Comparison of ENCODE assay signal across 10 cellular contexts in the genomic region with DNA sequence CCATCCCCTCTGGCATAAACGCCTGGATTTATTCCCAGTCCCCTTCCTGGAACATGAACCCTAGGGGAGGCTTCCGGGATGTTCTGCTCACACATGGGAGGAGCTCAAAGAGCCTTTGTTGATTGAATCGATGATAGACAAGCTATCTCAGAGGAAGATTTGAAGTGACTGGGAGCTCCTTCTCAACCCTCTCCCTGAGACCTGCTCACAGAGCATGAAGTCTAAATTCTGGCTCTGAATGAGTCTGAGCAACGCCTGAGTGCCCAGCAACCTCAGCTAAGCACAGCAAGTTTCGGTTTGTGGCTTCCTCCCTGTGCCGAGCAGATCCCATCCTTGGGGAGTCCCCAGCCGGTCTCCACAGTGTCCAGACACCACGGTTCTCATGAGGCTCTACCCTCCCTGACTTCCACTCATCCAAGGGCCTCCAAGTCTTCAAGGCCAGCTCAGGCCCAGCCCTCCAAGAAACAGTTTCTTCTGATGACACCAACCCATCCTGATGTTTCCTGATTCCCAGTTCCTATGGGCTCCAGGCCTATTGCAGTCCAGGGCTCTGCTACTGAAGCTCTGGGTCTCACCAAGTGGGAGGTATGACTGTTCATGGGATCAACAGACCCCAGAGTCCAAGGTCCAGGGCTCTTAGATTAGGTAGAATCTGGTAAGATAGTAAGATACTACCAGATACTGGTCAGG.
DNase-seq lines count a peak whose midpoint lies in the region; ATAC-seq and TF ChIP-seq lines count a peak whose summit lies in the region.
"Had no signal": no experiment of that assay in that cellular context is flagged by ENCODE, and none has a peak within 500 bp of the region (broad histone marks: within the 10 kb centered on the region; RNA-seq: fewer than 3 reads in every experiment).

No MANE protein-coding gene starts in this region.

- H3K9ac ChIP-seq in neuronal stem cell (ENCODE audit: low read depth, low read length, poor library complexity): no peak overlapping the region

- H3K79me1 ChIP-seq in neuronal stem cell (ENCODE audit: low read depth, low read length): no peaks in the 10 kb centered on the region

- TF ChIP-seq CTCF in HFFc6 (IDR thresholded peaks at IDR 0.05): no peak

- ATAC-seq in GM19023 (IDR thresholded peaks at IDR 0.05; ENCODE audit: unreplicated experiment): peak; percentile 90
- peak; percentile 97 for ATAC-seq in HG03565 (IDR thresholded peaks at IDR 0.05; ENCODE audit: unreplicated experiment)

- H2AFZ ChIP-seq in neuronal stem cell (ENCODE audit: low read length): no peak overlapping the region

- no peaks in the 10 kb centered on the region for H3K9me3 Mint-ChIP-seq in HFFc6
- H3K9me3 Mint-ChIP-seq in activated T-helper 1 cell treated with anti-CD3 and anti-CD28 coated beads, Interleukin-12 subunit alpha, Interleukin-12 subunit beta, Interleukin-2, Interleukin-4 antibody, amounts not matched to agents 30 ng/mL and 10 ng/mL and 1 ng/mL, durations not matched to agents 14 hours and 24 hours and 36 hours: no peaks in the 10 kb centered on the region

- no peak overlapping the region for H3K23ac ChIP-seq in neuronal stem cell (ENCODE audit: low read depth, low read length, poor library complexity)

- no peak overlapping the region for H3K18ac ChIP-seq in neuronal stem cell (ENCODE audit: low read length)

- no peaks in the 10 kb centered on the region for H3K4me1 Mint-ChIP-seq in HFFc6 (ENCODE audit: low read depth)
- H3K4me1 Mint-ChIP-seq in activated T-helper 1 cell treated with anti-CD3 and anti-CD28 coated beads, Interleukin-12 subunit alpha, Interleukin-12 subunit beta, Interleukin-2, Interleukin-4 antibody, amounts not matched to agents 30 ng/mL and 10 ng/mL and 1 ng/mL, durations not matched to agents 14 hours and 24 hours and 36 hours (ENCODE audit: low read depth): peaks cover 6% of the 10 kb centered on the region

- intact Hi-C loops in activated T-helper 1 cell treated with anti-CD3 and anti-CD28 coated beads, Interleukin-12 subunit alpha, Interleukin-12 subunit beta, Interleukin-2, Interleukin-4 antibody, amounts not matched to agents 30 ng/mL and 10 ng/mL and 1 ng/mL, durations not matched to agents 14 hours and 24 hours and 36 hours (cut with micrococcal nuclease): no loop called here

- no CpG with 5 or more reads among the region's 8 CpGs for WGBS in neuronal stem cell (ENCODE audit: extremely low coverage in 2 of 2, insufficient read length in 2 of 2, insufficient replicate concordance in 1 of 2), 2 donors

- H3K4ac ChIP-seq in neuronal stem cell (ENCODE audit: low read length): no peak overlapping the region

- no peak overlapping the region for H2BK120ac ChIP-seq in neuronal stem cell (ENCODE audit: low read depth, low read length)

- H3K27me3 Mint-ChIP-seq in HFFc6 (ENCODE audit: insufficient read depth): peaks cover 20% of the 10 kb centered on the region
- peaks cover 2% of the 10 kb centered on the region for H3K27me3 Mint-ChIP-seq in activated T-helper 1 cell treated with anti-CD3 and anti-CD28 coated beads, Interleukin-12 subunit alpha, Interleukin-12 subunit beta, Interleukin-2, Interleukin-4 antibody, amounts not matched to agents 30 ng/mL and 10 ng/mL and 1 ng/mL, durations not matched to agents 14 hours and 24 hours and 36 hours (ENCODE audit: insufficient read depth)

- H3K9me3 ChIP-seq in neuronal stem cell (replicated peaks in 1 of 2; ENCODE audit: control insufficient read depth in 2 of 2, insufficient read depth in 1 of 2, low read depth in 1 of 2, low read length in 2 of 2): no peaks in the 10 kb centered on the region

- H3K36me3 ChIP-seq in neuronal stem cell (replicated peaks in 1 of 2; ENCODE audit: control insufficient read depth in 2 of 2, insufficient read depth in 2 of 2, low read length in 2 of 2): no peaks in the 10 kb centered on the region

- no peak overlapping the region for H2BK15ac ChIP-seq in neuronal stem cell (ENCODE audit: low read length)

- no peak overlapping the region for H3K4me2 ChIP-seq in neuronal stem cell (ENCODE audit: insufficient read depth, low read length, poor library complexity, severe bottlenecking)

- DNase-seq in HFFc6 (no peak), neuronal stem cell (ENCODE audit: low spot score) (no peak), substantia nigra (lab: John Stamatoyannopoulos, UW) (no peak), SKM-1 (lab: John Stamatoyannopoulos, UW; ENCODE audit: unreplicated experiment) (no peak), NCI-H1092 treated with DMSO at 0.1 percent for 48 hours (lab: John Stamatoyannopoulos, UW) (no peak)
- no peak for DNase-seq in activated T-helper 1 cell treated with anti-CD3 and anti-CD28 coated beads, Interleukin-12 subunit alpha, Interleukin-12 subunit beta, Interleukin-2, Interleukin-4 antibody, amounts not matched to agents 30 ng/mL and 10 ng/mL and 1 ng/mL, durations not matched to agents 14 hours and 24 hours and 36 hours (ENCODE audit: low spot score)
- DNase-seq: NCI-H2107 had no signal

- H2BK5ac ChIP-seq in neuronal stem cell (ENCODE audit: low read length): no peak overlapping the region

- H3K27ac Mint-ChIP-seq in HFFc6: no peak overlapping the region
- no peak overlapping the region for H3K27ac Mint-ChIP-seq in activated T-helper 1 cell treated with anti-CD3 and anti-CD28 coated beads, Interleukin-12 subunit alpha, Interleukin-12 subunit beta, Interleukin-2, Interleukin-4 antibody, amounts not matched to agents 30 ng/mL and 10 ng/mL and 1 ng/mL, durations not matched to agents 14 hours and 24 hours and 36 hours

- H3K4me3 Mint-ChIP-seq in HFFc6: peak overlapping the region; percentile 40; the same call in 1 of the 2 replicates
- no peak overlapping the region for H3K4me3 Mint-ChIP-seq in activated T-helper 1 cell treated with anti-CD3 and anti-CD28 coated beads, Interleukin-12 subunit alpha, Interleukin-12 subunit beta, Interleukin-2, Interleukin-4 antibody, amounts not matched to agents 30 ng/mL and 10 ng/mL and 1 ng/mL, durations not matched to agents 14 hours and 24 hours and 36 hours

- H3K4me3 ChIP-seq in neuronal stem cell (ENCODE audit: low read length in 2 of 2): no peak overlapping the region

- no peak overlapping the region for H3K14ac ChIP-seq in neuronal stem cell (ENCODE audit: low read length)

- no peak overlapping the region for H2AK5ac ChIP-seq in neuronal stem cell (ENCODE audit: low read depth, low read length)

- H4K91ac ChIP-seq in neuronal stem cell (ENCODE audit: low read depth, low read length, poor library complexity): no peak overlapping the region

- peaks cover 0 to 12% (median 0%) of the 10 kb centered on the region in 3 experiments for H3K27me3 ChIP-seq in neuronal stem cell (ENCODE audit: control insufficient read depth in 3 of 3, insufficient read depth in 3 of 3, low read depth in 1 of 3, low read length in 3 of 3)

- peaks cover 0 to 2% of the 10 kb centered on the region in 2 donors for H3K4me1 ChIP-seq in neuronal stem cell (ENCODE audit: control insufficient read depth in 2 of 2, insufficient read depth in 1 of 2, low read depth in 1 of 2, low read length in 2 of 2)

- no peak overlapping the region for H4K8ac ChIP-seq in neuronal stem cell (ENCODE audit: low read depth, low read length)

- H3K27ac ChIP-seq in neuronal stem cell (replicated peaks; ENCODE audit: low read length) (no peak overlapping the region), substantia nigra (ENCODE audit: low read depth, low read length, poor library complexity, severe bottlenecking) (no peak overlapping the region)
- H3K27ac ChIP-seq: VCaP had no signal

- peak overlapping the region; percentile 52 for H2BK12ac ChIP-seq in neuronal stem cell (ENCODE audit: low read length)

- H3K36me3 Mint-ChIP-seq in HFFc6 (ENCODE audit: low read depth): no peaks in the 10 kb centered on the region
- no peaks in the 10 kb centered on the region for H3K36me3 Mint-ChIP-seq in activated T-helper 1 cell treated with anti-CD3 and anti-CD28 coated beads, Interleukin-12 subunit alpha, Interleukin-12 subunit beta, Interleukin-2, Interleukin-4 antibody, amounts not matched to agents 30 ng/mL and 10 ng/mL and 1 ng/mL, durations not matched to agents 14 hours and 24 hours and 36 hours (ENCODE audit: low read depth)
